8 cellular contexts compared by ENCODE assay signal in genomic region chr12:15629108-15629507, GRCh38.
DNase-seq lines count a peak whose midpoint lies in the region; ATAC-seq and TF ChIP-seq lines count a peak whose summit lies in the region.

No MANE protein-coding gene starts in this region.

- H3K4me3 ChIP-seq in SJCRH30 (no peak overlapping the region), cardiac muscle cell (no peak overlapping the region), gastrocnemius medialis (no peak overlapping the region), BE2C (ENCODE audit: low read depth, low read length) (no peak overlapping the region)

- no peaks in the 10 kb centered on the region for H3K36me3 Mint-ChIP-seq in activated CD8-positive, alpha-beta memory T cell treated with anti-CD3 and anti-CD28 coated beads, Interleukin-2, amount 10 ng/mL, durations not matched to agents 7 days and 5 days

- no peak for TF ChIP-seq POLR2A in gastrocnemius medialis (IDR thresholded peaks at IDR 0.05)

- peak overlapping the region; percentile 89 for H3K27ac ChIP-seq in SJCRH30
- H3K27ac ChIP-seq in cardiac muscle cell, result peak overlapping the region; percentile 80
- peak overlapping the region; percentile 64 to 79 (median 73) for H3K27ac ChIP-seq in gastrocnemius medialis

- peaks cover under 1% of the 10 kb centered on the region; the same call in 1 of the 2 replicates for H3K36me3 ChIP-seq in SJCRH30
- H3K36me3 ChIP-seq in cardiac muscle cell, result no peaks in the 10 kb centered on the region
- no peaks in the 10 kb centered on the region for H3K36me3 ChIP-seq in gastrocnemius medialis
- H3K36me3 ChIP-seq in BE2C, result no peaks in the 10 kb centered on the region

- H3K9me3 ChIP-seq in SJCRH30 (replicated peaks), result no peaks in the 10 kb centered on the region
- no peaks in the 10 kb centered on the region for H3K9me3 ChIP-seq in cardiac muscle cell (ENCODE audit: low read depth)
- no peaks in the 10 kb centered on the region for H3K9me3 ChIP-seq in gastrocnemius medialis
- H3K9me3 ChIP-seq in BE2C, result no peaks in the 10 kb centered on the region

- DNase-seq in SJCRH30, result peak; percentile 74 to 83
- DNase-seq in cardiac muscle cell (ENCODE audit: low read depth in 1 of 2, low spot score in 1 of 2), result peak; percentile 59 to 99
- DNase-seq in gastrocnemius medialis, result peak; percentile 30 to 67
- DNase-seq in activated CD8-positive, alpha-beta memory T cell treated with anti-CD3 and anti-CD28 coated beads, Interleukin-2, amount 10 ng/mL, durations not matched to agents 7 days and 5 days, result no peak
- DNase-seq in BE2C, result no peak
- no peak for DNase-seq in NK-92 treated with Interleukin-12 subunit alpha and Interleukin-12 subunit beta, amount 100 ng/mL, for 24 hours (lab: John Stamatoyannopoulos, UW)

- no peak overlapping the region for H3K27ac Mint-ChIP-seq in activated CD8-positive, alpha-beta memory T cell treated with anti-CD3 and anti-CD28 coated beads, Interleukin-2, amount 10 ng/mL, durations not matched to agents 7 days and 5 days

- H3K4me1 ChIP-seq in SJCRH30, result peaks cover 35% of the 10 kb centered on the region
- H3K4me1 ChIP-seq in cardiac muscle cell (ENCODE audit: low read depth), result peaks cover 17% of the 10 kb centered on the region
- peaks cover 24 to 29% of the 10 kb centered on the region in 2 donors for H3K4me1 ChIP-seq in gastrocnemius medialis
- no peaks in the 10 kb centered on the region for H3K4me1 ChIP-seq in BE2C

- no peak overlapping the region for H3K4me3 Mint-ChIP-seq in activated CD8-positive, alpha-beta memory T cell treated with anti-CD3 and anti-CD28 coated beads, Interleukin-2, amount 10 ng/mL, durations not matched to agents 7 days and 5 days

- H3K4me1 Mint-ChIP-seq in activated CD8-positive, alpha-beta memory T cell treated with anti-CD3 and anti-CD28 coated beads, Interleukin-2, amount 10 ng/mL, durations not matched to agents 7 days and 5 days, result no peaks in the 10 kb centered on the region

- TF ChIP-seq CTCF in cardiac muscle cell (IDR thresholded peaks at IDR 0.05; ENCODE audit: low read depth, low read length) (no peak), gastrocnemius medialis (IDR thresholded peaks at IDR 0.05 in 4 of 5, conservative IDR thresholded peaks at IDR 0.05 in 1 of 5) (no peak), BE2C (IDR thresholded peaks at IDR 0.05; ENCODE audit: low read depth, low read length) (no peak)

- peaks cover 9% of the 10 kb centered on the region for H3K27me3 Mint-ChIP-seq in activated CD8-positive, alpha-beta memory T cell treated with anti-CD3 and anti-CD28 coated beads, Interleukin-2, amount 10 ng/mL, durations not matched to agents 7 days and 5 days

- CTCF ChIA-PET in activated CD8-positive, alpha-beta memory T cell treated with anti-CD3 and anti-CD28 coated beads, Interleukin-2, amount 10 ng/mL, durations not matched to agents 7 days and 5 days (lab: Charles Lee), result interaction anchor here (1.3 kb wide), 1 partner anchor 97 kb away, joined by 4 read pairs; no protein-coding TSS in a partner anchor

- ATAC-seq in GM21786 (IDR thresholded peaks at IDR 0.05; ENCODE audit: unreplicated experiment) (peak; percentile 84), gastrocnemius medialis (peak; percentile 95 to 96), GM21515 (IDR thresholded peaks at IDR 0.05; ENCODE audit: unreplicated experiment) (no peak)
- no peak for ATAC-seq in activated CD8-positive, alpha-beta memory T cell treated with anti-CD3 and anti-CD28 coated beads, Interleukin-2, amount 10 ng/mL, durations not matched to agents 7 days and 5 days

- in situ Hi-C loops in gastrocnemius medialis (cut with MboI; ENCODE audit: low sequenced_read_pairs in 4 of 4), result no loop called here

- no peaks in the 10 kb centered on the region for H3K9me3 Mint-ChIP-seq in activated CD8-positive, alpha-beta memory T cell treated with anti-CD3 and anti-CD28 coated beads, Interleukin-2, amount 10 ng/mL, durations not matched to agents 7 days and 5 days (ENCODE audit: low read depth)

- intact Hi-C loops in gastrocnemius medialis (cut with DNase I; ENCODE audit: low total_unique reads), result no loop called here

- H3K27me3 ChIP-seq in SJCRH30 (no peaks in the 10 kb centered on the region), cardiac muscle cell (no peaks in the 10 kb centered on the region), gastrocnemius medialis (no peaks in the 10 kb centered on the region), BE2C (peaks cover 21% of the 10 kb centered on the region)

Comparison
In these comparisons a context has a peak if more than half of its experiments do, and no peak if none do; other contexts are left out.
1. ATAC-seq: peak in GM21786 (single experiment) and gastrocnemius medialis (2 of 2); none in activated CD8-positive, alpha-beta memory T cell treated with anti-CD3 and anti-CD28 coated beads, Interleukin-2, amount 10 ng/mL, durations not matched to agents 7 days and 5 days (single experiment) and GM21515 (single experiment).
2. DNase-seq: peak in SJCRH30 (2 of 2), cardiac muscle cell (2 of 2) and gastrocnemius medialis (2 of 2); none in activated CD8-positive, alpha-beta memory T cell treated with anti-CD3 and anti-CD28 coated beads, Interleukin-2, amount 10 ng/mL, durations not matched to agents 7 days and 5 days (single experiment), BE2C (single experiment) and NK-92 treated with Interleukin-12 subunit alpha and Interleukin-12 subunit beta, amount 100 ng/mL, for 24 hours (single experiment).
3. Peak in every context shown above with its lines, with median percentiles within 50 percentile points of each other: H3K27ac ChIP-seq.